Comparison of ENCODE assay signal across 19 cellular contexts in the genomic region with DNA sequence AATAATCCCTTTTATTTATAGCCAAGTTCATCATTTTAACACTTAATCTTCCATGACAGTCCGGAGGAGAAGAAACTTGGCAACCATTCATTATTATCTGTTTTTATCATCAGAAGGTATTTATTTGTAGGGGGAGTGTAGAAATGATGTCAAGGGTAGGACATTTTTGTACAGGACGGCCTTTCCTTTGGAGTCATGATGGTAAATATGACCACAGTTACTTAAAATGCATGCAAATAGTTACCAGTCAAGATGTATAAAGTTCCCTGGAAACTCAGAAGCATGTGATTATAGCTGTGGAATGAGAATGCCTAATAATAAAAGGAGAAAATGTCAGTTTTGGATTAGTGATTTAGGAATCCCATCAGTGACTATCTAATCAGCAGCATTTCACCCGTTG.
"Had no signal": no experiment of that assay in that cellular context is flagged by ENCODE, and none has a peak within 500 bp of the region (broad histone marks: within the 10 kb centered on the region; RNA-seq: fewer than 3 reads in every experiment).

No MANE protein-coding gene starts in this region.

- DNase-seq: Kasumi-1, MM.1S, NCI-H1105, NCI-H1417, NCI-H1436 treated with DMSO at 0.1 percent for 48 hours, NCI-H1694, NCI-H187 treated with DMSO at 0.1 percent for 48 hours, NCI-H2029 treated with DMSO at 0.1 percent for 48 hours, NCI-H2171 treated with DMSO at 0.1 percent for 48 hours, NCI-H524, NCI-H526 treated with DMSO at 0.1 percent for 48 hours, NCI-H774, RPMI8226, SHP77 had no signal

- H3K4me3 ChIP-seq: K562 had no signal

- H3K27ac Mint-ChIP-seq: IgD-negative memory B cell had no signal

- H3K9me3 Mint-ChIP-seq: IgD-negative memory B cell had no signal

- H3K36me3 Mint-ChIP-seq: IgD-negative memory B cell had no signal

- H3K9ac ChIP-seq: KMS-11 had no signal

- H3K27ac ChIP-seq: HL-60, KMS-11 had no signal

- H3K4me3 Mint-ChIP-seq: IgD-negative memory B cell had no signal

- ATAC-seq: SK-N-SH treated with all-trans-retinoic acid at 6 μM for 48 hours had no signal
